ENCODE assay signal across 10 cellular contexts in the genomic region with DNA sequence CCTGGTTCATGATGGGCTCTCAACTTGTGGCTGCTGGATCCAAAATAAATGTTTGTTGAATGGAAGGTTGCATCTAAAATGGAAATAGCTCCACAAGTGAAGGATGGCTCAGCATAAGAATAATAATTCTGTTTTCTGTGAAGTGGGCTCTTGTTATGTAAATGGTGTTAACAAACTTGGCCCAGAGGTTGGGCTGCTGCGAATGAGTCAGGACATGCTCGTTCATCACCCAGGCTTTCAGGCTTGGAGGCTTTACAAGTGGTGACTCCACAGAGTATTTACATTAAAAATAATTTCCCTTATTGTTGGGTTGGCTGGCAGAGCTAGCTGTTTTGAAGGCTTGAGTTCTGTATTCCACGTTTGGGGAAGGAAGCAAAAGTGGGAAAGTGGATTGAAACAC.
DNase-seq lines count a peak whose midpoint lies in the region; ATAC-seq, FAIRE-seq and TF ChIP-seq lines count a peak whose summit lies in the region.
"Had no signal": no experiment of that assay in that cellular context is flagged by ENCODE, and none has a peak within 500 bp of the region (broad histone marks: within the 10 kb centered on the region; RNA-seq: fewer than 3 reads in every experiment).

No MANE protein-coding gene starts in this region.

- no peak for TF ChIP-seq RAD21 in HepG2 (CRISPR knock-in tag; IDR thresholded peaks at IDR 0.05)

- FAIRE-seq in HepG2 (lab: Jason Lieb, UNC) (no peak), GM19239 (lab: Jason Lieb, UNC) (no peak)

- H3K27me3 Mint-ChIP-seq in endothelial cell (ENCODE audit: unreplicated experiment), result peaks cover 4% of the 10 kb centered on the region
- peaks cover 14 to 25% of the 10 kb centered on the region in 2 donors for H3K27me3 Mint-ChIP-seq in natural killer cell (ENCODE audit: low read depth in 2 of 2)

- H3K9me3 ChIP-seq in AG04450 (ENCODE audit: control insufficient read depth, insufficient read depth, low read length) (no peaks in the 10 kb centered on the region), MG63 (no peaks in the 10 kb centered on the region), muscle layer of colon (ENCODE audit: low read length) (no peaks in the 10 kb centered on the region), HepG2 (ENCODE audit: low read length) (no peaks in the 10 kb centered on the region)

- POLR2A ChIA-PET in AG04450 (lab: Yijun Ruan, JAX), result interaction anchor here (1.1 to 1.9 kb wide), 2 partner anchors 14 to 60 kb away, joined by 5 to 9 read pairs; partner anchors contain the start of gene ITGB5
- POLR2A ChIA-PET in HepG2 (lab: Yijun Ruan, JAX), result interaction anchor here (1.4 kb wide), 1 partner anchor 10 kb away, joined by 3 read pairs; no protein-coding TSS in a partner anchor

- no peaks in the 10 kb centered on the region; the same call in none of the 2 replicates for H3K36me3 ChIP-seq in MG63
- peaks cover 8% of the 10 kb centered on the region for H3K36me3 ChIP-seq in muscle layer of colon (ENCODE audit: insufficient read depth, low read length)
- H3K36me3 ChIP-seq in HepG2 (replicated peaks in 1 of 2; ENCODE audit: control insufficient read depth in 1 of 2, insufficient read depth in 2 of 2, low read length in 2 of 2), result peaks cover 21 to 59% of the 10 kb centered on the region in 2 experiments

- no peaks in the 10 kb centered on the region for H3K27me3 ChIP-seq in AG04450 (ENCODE audit: control insufficient read depth, insufficient read depth, low read length)
- no peaks in the 10 kb centered on the region for H3K27me3 ChIP-seq in MG63
- H3K27me3 ChIP-seq in muscle layer of colon (ENCODE audit: control insufficient read depth in 1 of 2, insufficient read depth in 2 of 2, low read length in 2 of 2), result no peaks in the 10 kb centered on the region
- H3K27me3 ChIP-seq in HepG2 (ENCODE audit: control insufficient read depth in 1 of 2, insufficient read depth in 2 of 2, low read length in 2 of 2), result no peaks in the 10 kb centered on the region

- no peak for TF ChIP-seq EP300 in HepG2 (IDR thresholded peaks at IDR 0.05; ENCODE audit: low read depth in 2 of 2, low read length in 2 of 2)
- no peak for TF ChIP-seq EP300 in HepG2 (CRISPR knock-in tag; IDR thresholded peaks at IDR 0.05; ENCODE audit: borderline replicate concordance)

- no peak overlapping the region for H3K4me2 ChIP-seq in HepG2 (ENCODE audit: low read depth, low read length)

- no peaks in the 10 kb centered on the region for H3K9me3 Mint-ChIP-seq in endothelial cell (ENCODE audit: unreplicated experiment)
- no peaks in the 10 kb centered on the region for H3K9me3 Mint-ChIP-seq in natural killer cell

- TF ChIP-seq CTCF in AG04450 (IDR thresholded peaks at IDR 0.05; ENCODE audit: low read depth, low read length) (no peak), endothelial cell (IDR thresholded peaks at IDR 0.05; ENCODE audit: unreplicated experiment) (no peak), HepG2 (CRISPR knock-in tag; IDR thresholded peaks at IDR 0.05) (no peak), natural killer cell (IDR thresholded peaks at IDR 0.05) (no peak)

- H3K4me3 Mint-ChIP-seq in endothelial cell (ENCODE audit: unreplicated experiment), result no peak overlapping the region
- H3K4me3 Mint-ChIP-seq in natural killer cell, result no peak overlapping the region
- H3K4me3 Mint-ChIP-seq: nephron had no signal

- DNase-seq in AG04450 (ENCODE audit: low read depth, low spot score) (peak; percentile 84), MG63 (peak; percentile 90), endothelial cell (ENCODE audit: low spot score) (no peak), HepG2 (ENCODE audit: low spot score) (no peak), GM19239 (ENCODE audit: insufficient read length, low spot score) (no peak), cerebellar cortex (ENCODE audit: low spot score) (no peak), natural killer cell (no peak)

- H3K9ac ChIP-seq in muscle layer of colon (ENCODE audit: low read length), result no peak overlapping the region
- no peak overlapping the region for H3K9ac ChIP-seq in HepG2 (ENCODE audit: insufficient read depth, low read depth, low read length)

- H3K4me3 ChIP-seq in AG04450 (ENCODE audit: low read depth, low read length) (no peak overlapping the region), MG63 (no peak overlapping the region), muscle layer of colon (ENCODE audit: low read depth in 1 of 2, low read length in 2 of 2) (no peak overlapping the region), HepG2 (replicated peaks in 1 of 3; ENCODE audit: insufficient read depth in 1 of 3, low read depth in 2 of 3, low read length in 3 of 3) (no peak overlapping the region)
- H3K4me3 ChIP-seq: SK-N-MC had no signal

- 95% methylated on average over 3 of the region's 3 CpGs for WGBS in HepG2 (ENCODE audit: low lambda C conversion rate)

- peaks cover 25% of the 10 kb centered on the region for H3K4me1 Mint-ChIP-seq in endothelial cell (ENCODE audit: unreplicated experiment)
- H3K4me1 Mint-ChIP-seq in natural killer cell, result no peaks in the 10 kb centered on the region

- peak overlapping the region; percentile 48 for H3K27ac Mint-ChIP-seq in endothelial cell (ENCODE audit: unreplicated experiment)
- no peak overlapping the region for H3K27ac Mint-ChIP-seq in natural killer cell
- H3K27ac Mint-ChIP-seq: nephron had no signal

- H3K27ac ChIP-seq in AG04450 (ENCODE audit: low read depth, low read length), result peak overlapping the region; percentile 49
- H3K27ac ChIP-seq in muscle layer of colon (ENCODE audit: low read depth, low read length), result peak overlapping the region; percentile 31
- H3K27ac ChIP-seq in HepG2 (ENCODE audit: extremely low read length, insufficient read depth, low read length), result no peak overlapping the region
- H3K27ac ChIP-seq: SK-N-MC had no signal

- H2AFZ ChIP-seq in HepG2 (ENCODE audit: low read length), result no peak overlapping the region

- H3K79me2 ChIP-seq in HepG2 (ENCODE audit: insufficient read depth, low read length), result peaks cover 5% of the 10 kb centered on the region

- peaks cover 9% of the 10 kb centered on the region for H3K36me3 Mint-ChIP-seq in endothelial cell (ENCODE audit: low read depth, unreplicated experiment)
- H3K36me3 Mint-ChIP-seq in natural killer cell, result no peaks in the 10 kb centered on the region

- in situ Hi-C loops in HepG2 (cut with HindIII; ENCODE audit: extremely low pct_ligation_motif_present, low pct_unique_long_range_greater_than_20kb), result no loop called here

- H4K20me1 ChIP-seq in HepG2 (ENCODE audit: insufficient read depth, low read length), result no peaks in the 10 kb centered on the region

- CTCF ChIA-PET in AG04450 (lab: Charles Lee) (interaction anchor here (0.6 to 1.2 kb wide), 3 partner anchors 21 to 58 kb away, joined by 3 to 10 read pairs (median 3); no protein-coding TSS in a partner anchor), HepG2 (lab: Yijun Ruan, JAX; ENCODE audit: low intra/inter-chr PET ratio, low total read pairs) (no interaction called here)

- intact Hi-C loops in HepG2 (cut with micrococcal nuclease; ENCODE audit: unreplicated experiment), result no loop called here
- intact Hi-C loops in natural killer cell (cut with micrococcal nuclease), result no loop called here

- H3K4me1 ChIP-seq in muscle layer of colon (ENCODE audit: insufficient read depth, low read length), result peaks cover 42% of the 10 kb centered on the region
- H3K4me1 ChIP-seq in HepG2 (ENCODE audit: insufficient read depth, low read length), result peaks cover 47% of the 10 kb centered on the region

- ATAC-seq in HepG2 (no peak), natural killer cell (no peak)

- TF ChIP-seq POLR2A in HepG2 (IDR thresholded peaks at IDR 0.05; ENCODE audit: insufficient read depth in 1 of 2, low read depth in 2 of 2, low read length in 2 of 2), result no peak

- no TSS peak for BruUV-seq in HepG2 (replicated peaks; lab: Mats Ljungman, UMichigan)

TF ChIP-seq in HepG2, 621 proteins besides CTCF, POLR2A, EP300 and RAD21 (continues in another document):
- TF ChIP-seq ZNF30 (CRISPR knock-in tag; IDR thresholded peaks at IDR 0.05) (no peak), HNRNPLL (IDR thresholded peaks at IDR 0.05; ENCODE audit: low read depth, low read length, poor library complexity, severe bottlenecking) (no peak), MAFK (conservative IDR thresholded peaks at IDR 0.05 in 1 of 2, IDR thresholded peaks at IDR 0.05 in 1 of 2; ENCODE audit: low read length in 2 of 2) (no peak), ATF1 (CRISPR knock-in tag; IDR thresholded peaks at IDR 0.05) (no peak)
- TF ChIP-seq, protein P1, sequence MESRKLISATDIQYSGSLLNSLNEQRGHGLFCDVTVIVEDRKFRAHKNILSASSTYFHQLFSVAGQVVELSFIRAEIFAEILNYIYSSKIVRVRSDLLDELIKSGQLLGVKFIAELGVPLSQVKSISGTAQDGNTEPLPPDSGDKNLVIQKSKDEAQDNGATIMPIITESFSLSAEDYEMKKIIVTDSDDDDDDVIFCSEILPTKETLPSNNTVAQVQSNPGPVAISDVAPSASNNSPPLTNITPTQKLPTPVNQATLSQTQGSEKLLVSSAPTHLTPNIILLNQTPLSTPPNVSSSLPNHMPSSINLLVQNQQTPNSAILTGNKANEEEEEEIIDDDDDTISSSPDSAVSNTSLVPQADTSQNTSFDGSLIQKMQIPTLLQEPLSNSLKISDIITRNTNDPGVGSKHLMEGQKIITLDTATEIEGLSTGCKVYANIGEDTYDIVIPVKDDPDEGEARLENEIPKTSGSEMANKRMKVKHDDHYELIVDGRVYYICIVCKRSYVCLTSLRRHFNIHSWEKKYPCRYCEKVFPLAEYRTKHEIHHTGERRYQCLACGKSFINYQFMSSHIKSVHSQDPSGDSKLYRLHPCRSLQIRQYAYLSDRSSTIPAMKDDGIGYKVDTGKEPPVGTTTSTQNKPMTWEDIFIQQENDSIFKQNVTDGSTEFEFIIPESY (CRISPR knock-in tag; IDR thresholded peaks at IDR 0.05), result no peak
- TF ChIP-seq, protein P2, sequence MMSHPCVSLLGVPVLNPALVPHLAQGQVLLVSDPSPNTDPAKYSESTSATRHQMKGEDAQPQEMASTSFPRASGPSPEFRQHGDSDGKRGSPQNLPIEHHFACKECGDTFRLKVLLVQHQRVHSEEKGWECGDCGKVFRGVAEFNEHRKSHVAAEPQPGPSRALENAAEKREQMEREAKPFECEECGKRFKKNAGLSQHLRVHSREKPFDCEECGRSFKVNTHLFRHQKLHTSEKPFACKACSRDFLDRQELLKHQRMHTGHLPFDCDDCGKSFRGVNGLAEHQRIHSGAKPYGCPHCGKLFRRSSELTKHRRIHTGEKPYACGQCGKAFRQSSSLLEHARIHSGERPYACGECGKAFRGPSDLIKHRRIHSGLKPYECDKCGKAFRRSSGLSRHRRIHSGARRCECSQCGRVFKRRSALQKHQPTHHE (CRISPR knock-in tag; IDR thresholded peaks at IDR 0.05; ENCODE audit: borderline replicate concordance), result no peak

Comparison
In these comparisons a context has a peak if more than half of its experiments do, and no peak if none do; other contexts are left out.
1. DNase-seq: peak in AG04450 (single experiment) and MG63 (single experiment); none in endothelial cell (single experiment), HepG2 (single experiment), GM19239 (single experiment), cerebellar cortex (single experiment) and natural killer cell (single experiment).